12 cellular contexts compared by ENCODE assay signal in genomic region chr1:32101233-32101681, GRCh38. TPM values are rescaled to one million over a fixed set of nuclear protein-coding genes. Genes with fewer than 3 reads are reported as not detected.
DNase-seq lines count a peak whose midpoint lies in the region; ATAC-seq and FAIRE-seq lines count a peak whose summit lies in the region.
"Had no signal": no experiment of that assay in that cellular context is flagged by ENCODE, and none has a peak within 500 bp of the region (broad histone marks: within the 10 kb centered on the region; RNA-seq: fewer than 3 reads in every experiment).

No MANE protein-coding gene starts in this region.

- no peak for FAIRE-seq in HTR-8/SVneo (lab: Jason Lieb, UNC)

- DNase-seq in ACHN = peak; percentile 30
- DNase-seq in HTR-8/SVneo (ENCODE audit: insufficient read length, low spot score) = peak; percentile 71
- peak; percentile 44 for DNase-seq in astrocyte of the hippocampus (ENCODE audit: low read depth, low spot score)
- peak; percentile 6 for DNase-seq in kidney glomerular epithelial cell (lab: John Stamatoyannopoulos, UW)
- DNase-seq in stimulated activated CD8-positive, alpha-beta memory T cell treated with anti-CD3 and anti-CD28 coated beads, Interleukin-4, amount 100 ng/mL, for 48 hours = no peak
- no peak for DNase-seq in SK-N-DZ (ENCODE audit: low spot score)
- no peak for DNase-seq in NCI-H748 (lab: John Stamatoyannopoulos, UW; ENCODE audit: unreplicated experiment)
- DNase-seq: activated naive CD4-positive, alpha-beta T cell treated with anti-CD3 and anti-CD28 coated beads, Interleukin-2, amount 10 ng/mL, durations not matched to agents 7 days and 5 days; midbrain; NCI-H187; right cardiac atrium had no signal

- no peak for ATAC-seq in HG02588 (IDR thresholded peaks at IDR 0.05; ENCODE audit: unreplicated experiment)

- in situ Hi-C loops in ACHN (cut with HindIII; ENCODE audit: low pct_ligation_motif_present, low pct_unique_long_range_greater_than_20kb, low sequenced_read_pairs) = no loop called here

RNA-seq across cellular contexts. Expression of gene KPNA6, which starts 6.6 kb away (rescaled TPM):
- polyA plus RNA-seq in SK-N-DZ (2014; cell fraction: cytosol; rRNA removed) = 26.2 and 33.5 TPM in 2 replicates
- 13.3 and 19.3 TPM in 2 replicates for polyA plus RNA-seq in SK-N-DZ (2014; cell fraction: nucleus; rRNA removed)

RNA-seq across cellular contexts. Expression of gene TMEM39B, which starts 28.5 kb away (rescaled TPM):
- polyA plus RNA-seq in SK-N-DZ (2014; cell fraction: cytosol; rRNA removed) = 6.7 and 9.1 TPM in 2 replicates
- 11.0 and 11.9 TPM in 2 replicates for polyA plus RNA-seq in SK-N-DZ (2014; cell fraction: nucleus; rRNA removed)

Comparison
In these comparisons a context has a peak if more than half of its experiments do, and no peak if none do; other contexts are left out.
1. DNase-seq: peak in ACHN (single experiment), HTR-8/SVneo (single experiment), astrocyte of the hippocampus (single experiment) and kidney glomerular epithelial cell (single experiment); none in stimulated activated CD8-positive, alpha-beta memory T cell treated with anti-CD3 and anti-CD28 coated beads, Interleukin-4, amount 100 ng/mL, for 48 hours (single experiment), SK-N-DZ (single experiment) and NCI-H748 (single experiment).